In genomic region chr3:122416966-122417365, GRCh38 we compare ENCODE assay signal across 8 cellular contexts. TPM values are rescaled to one million over a fixed set of nuclear protein-coding genes. Genes with fewer than 3 reads are reported as not detected.
DNase-seq lines count a peak whose midpoint lies in the region; ATAC-seq and TF ChIP-seq lines count a peak whose summit lies in the region.

No MANE protein-coding gene starts in this region.

- H3K36me3 ChIP-seq in RWPE2 (ENCODE audit: low read depth), result peaks cover 23% of the 10 kb centered on the region
- H3K36me3 ChIP-seq in esophagus squamous epithelium, result peaks cover 0 to 32% (median 0%) of the 10 kb centered on the region in 3 donors
- no peaks in the 10 kb centered on the region for H3K36me3 ChIP-seq in prostate gland

- peak; percentile 27 for DNase-seq in EH (ENCODE audit: low read depth)
- DNase-seq in RWPE2 (ENCODE audit: low spot score), result no peak
- no peak for DNase-seq in esophagus squamous epithelium (lab: John Stamatoyannopoulos, UW)
- DNase-seq in prostate gland (ENCODE audit: low spot score), result no peak
- DNase-seq in NCI-H2227 treated with DMSO at 0.1 percent for 48 hours (lab: John Stamatoyannopoulos, UW), result no peak
- DNase-seq in T-helper 9 cell, result no peak
- no peak for DNase-seq in globus pallidus (ENCODE audit: low spot score)

- peak; percentile 4; the same call in 1 of the 3 replicates for ATAC-seq in RWPE2 (ENCODE audit: low read depth)
- ATAC-seq in GM21528 (IDR thresholded peaks at IDR 0.05; ENCODE audit: low FRiP score, unreplicated experiment), result no peak

- H3K27ac ChIP-seq in RWPE2 (ENCODE audit: poor library complexity, severe bottlenecking) (peak overlapping the region; percentile 70), esophagus squamous epithelium (peak overlapping the region; percentile 85 to 97 (median 92)), prostate gland (peak overlapping the region; percentile 80 to 93)

- H3K4me1 ChIP-seq in RWPE2 (ENCODE audit: insufficient read depth, poor library complexity, severe bottlenecking) (peaks cover 8% of the 10 kb centered on the region), esophagus squamous epithelium (peaks cover 11 to 44% (median 12%) of the 10 kb centered on the region in 3 donors), prostate gland (replicated peaks) (no peaks in the 10 kb centered on the region)

- H3K4me3 ChIP-seq in RWPE2 (ENCODE audit: severe bottlenecking) (peak overlapping the region; percentile 42), esophagus squamous epithelium (peak overlapping the region; percentile 53 to 85 (median 64)), prostate gland (peak overlapping the region; percentile 48 to 61)

- H3K9me3 ChIP-seq in RWPE2 (ENCODE audit: severe bottlenecking), result no peaks in the 10 kb centered on the region
- H3K9me3 ChIP-seq in esophagus squamous epithelium, result no peaks in the 10 kb centered on the region
- H3K9me3 ChIP-seq in prostate gland, result no peaks in the 10 kb centered on the region

- TF ChIP-seq CTCF in RWPE2 (IDR thresholded peaks at IDR 0.05; ENCODE audit: poor library complexity, severe bottlenecking), result no peak
- TF ChIP-seq CTCF in esophagus squamous epithelium (IDR thresholded peaks at IDR 0.05), result peak in 1 of 6 experiments; percentile 3
- TF ChIP-seq CTCF in prostate gland (IDR thresholded peaks at IDR 0.05), result no peak

- H3K27me3 ChIP-seq in RWPE2 (ENCODE audit: insufficient read depth, poor library complexity, severe bottlenecking), result no peaks in the 10 kb centered on the region
- H3K27me3 ChIP-seq in esophagus squamous epithelium, result no peaks in the 10 kb centered on the region
- no peaks in the 10 kb centered on the region for H3K27me3 ChIP-seq in prostate gland (replicated peaks; ENCODE audit: insufficient read depth)

- intact Hi-C loops in esophagus squamous epithelium (cut with DNase I) (no loop called here), prostate gland (cut with DNase I) (loop anchor here (10.0 kb wide), 1 partner anchor 98 kb away; the partner anchor contains the start of gene KPNA1)

- 40 to 52% methylated on average over 13 of the region's 14 CpGs for WGBS in esophagus squamous epithelium, 2 donors
- 40% methylated on average over 14 of the region's 14 CpGs for WGBS in prostate gland

- TF ChIP-seq POLR2A in esophagus squamous epithelium (IDR thresholded peaks at IDR 0.05) (no peak), prostate gland (IDR thresholded peaks at IDR 0.05) (no peak)

RNA-seq across cellular contexts. Expression of gene WDR5B, which starts 1.1 kb away (rescaled TPM):
- total RNA-seq in esophagus squamous epithelium (1 to 10 TPM in 3 of 4 donors, under 1 TPM in 1; 0.57 to 4.6 (median 2.1) TPM), prostate gland (1 to 10 TPM; 4.5 to 6.5 TPM)

RNA-seq across cellular contexts. Expression of gene FAM162A, which starts 33.0 kb away (rescaled TPM):
- total RNA-seq in esophagus squamous epithelium, result 10 to 100 TPM; 48.0 to 74.5 (median 61.1) TPM
- total RNA-seq in prostate gland, result 10 to 100 TPM; 12.9 to 87.9 TPM

RNA-seq across cellular contexts. Expression of gene MIX23, which starts 33.9 kb away (rescaled TPM):
- total RNA-seq in esophagus squamous epithelium (10 to 100 TPM; 11.8 to 30.6 (median 24.2) TPM), prostate gland (10 to 100 TPM; 13.8 to 16.8 TPM)
